ENCODE assay signal across 17 cellular contexts in the genomic region with DNA sequence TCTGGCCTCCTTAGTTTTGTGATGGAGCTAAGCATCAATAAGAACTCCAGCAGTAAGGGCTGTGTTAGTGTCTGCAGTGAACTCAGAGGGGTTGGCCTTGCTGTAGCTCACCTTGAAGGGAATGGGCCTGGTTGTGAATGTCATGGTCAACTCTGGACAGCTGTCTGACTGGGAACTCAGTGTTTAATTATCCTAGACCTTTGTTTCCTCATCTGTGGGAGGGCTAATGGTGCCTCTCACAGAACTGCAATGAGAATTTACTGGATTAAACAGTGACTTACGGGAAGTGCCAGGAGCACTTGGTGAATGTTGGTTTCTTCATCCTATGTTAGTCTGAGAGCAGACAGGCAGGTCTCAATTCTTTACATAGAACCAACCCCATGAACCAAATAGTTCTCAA. TPM values are rescaled to one million over a fixed set of nuclear protein-coding genes. Genes with fewer than 3 reads are reported as not detected.
DNase-seq lines count a peak whose midpoint lies in the region; ATAC-seq and TF ChIP-seq lines count a peak whose summit lies in the region.
"Had no signal": no experiment of that assay in that cellular context is flagged by ENCODE, and none has a peak within 500 bp of the region (broad histone marks: within the 10 kb centered on the region; RNA-seq: fewer than 3 reads in every experiment).

No MANE protein-coding gene starts in this region.

- TF ChIP-seq RAD21 in liver (IDR thresholded peaks at IDR 0.05), result peak; percentile 21 to 38

- H3K4me3 ChIP-seq in liver (ENCODE audit: low read depth in 1 of 3, low read length in 3 of 3), result no peak overlapping the region

- WGBS in liver, result 34% methylated on average over 1 of the region's 1 CpG

- H3K4me1 ChIP-seq in liver (ENCODE audit: control insufficient read depth in 4 of 4, insufficient read depth in 4 of 4, low read length in 3 of 4), result peaks cover 7 to 37% (median 25%) of the 10 kb centered on the region in 4 donors
- H3K4me1 ChIP-seq: BE2C had no signal

- TF ChIP-seq CTCF in liver (IDR thresholded peaks at IDR 0.05; ENCODE audit: low read depth, low read length, missing input control) (no peak), progenitor cell of endocrine pancreas (IDR thresholded peaks at IDR 0.05; ENCODE audit: unreplicated experiment) (no peak)

- H3K27ac Mint-ChIP-seq in progenitor cell of endocrine pancreas, result peak overlapping the region; percentile 51
- H3K27ac Mint-ChIP-seq: CD4-positive, CD25-positive, alpha-beta regulatory T cell; CD8-positive, alpha-beta memory T cell had no signal

- intact Hi-C loops in posterior vena cava (cut with DNase I), result no loop called here

- H3K9me3 ChIP-seq in liver (ENCODE audit: control insufficient read depth in 4 of 4, low read length in 3 of 4), result no peaks in the 10 kb centered on the region
- H3K9me3 ChIP-seq: BE2C had no signal

- DNase-seq in NCI-H69 (lab: John Stamatoyannopoulos, UW) (peak; percentile 3), islet precursor cell (peak; percentile 25), progenitor cell of endocrine pancreas (ENCODE audit: low spot score, unreplicated experiment) (no peak), posterior vena cava (ENCODE audit: low spot score) (no peak), COLO668 (lab: John Stamatoyannopoulos, UW; ENCODE audit: unreplicated experiment) (no peak)
- DNase-seq: ACHN; BE2C; C1 segment of cervical spinal cord; CD4-positive, CD25-positive, alpha-beta regulatory T cell; CD8-positive, alpha-beta memory T cell; DMS153; DMS79 treated with DMSO at 0.1 percent for 48 hours; GF-D8; H9 had no signal

- ATAC-seq in HG03135 (IDR thresholded peaks at IDR 0.05; ENCODE audit: unreplicated experiment), result no peak

- H3K27ac ChIP-seq in liver (ENCODE audit: low read depth in 1 of 2, low read length in 2 of 2), result peak overlapping the region; percentile 6 to 10

- peaks cover 24% of the 10 kb centered on the region for H3K36me3 Mint-ChIP-seq in progenitor cell of endocrine pancreas (ENCODE audit: insufficient read depth)
- H3K36me3 Mint-ChIP-seq: CD4-positive, CD25-positive, alpha-beta regulatory T cell had no signal

- H3K27me3 ChIP-seq in liver (ENCODE audit: control insufficient read depth in 4 of 4, insufficient read depth in 4 of 4, low read length in 3 of 4), result no peaks in the 10 kb centered on the region

- no peak overlapping the region for H3K4me3 Mint-ChIP-seq in progenitor cell of endocrine pancreas (ENCODE audit: low read depth)
- H3K4me3 Mint-ChIP-seq: CD4-positive, CD25-positive, alpha-beta regulatory T cell; CD8-positive, alpha-beta memory T cell; H9 had no signal

- peaks cover 6 to 19% (median 17%) of the 10 kb centered on the region in 4 donors for H3K36me3 ChIP-seq in liver (ENCODE audit: control insufficient read depth in 4 of 4, insufficient read depth in 3 of 4, low read depth in 1 of 4, low read length in 3 of 4)

- no peaks in the 10 kb centered on the region for H3K9me3 Mint-ChIP-seq in progenitor cell of endocrine pancreas (ENCODE audit: low read depth)
- H3K9me3 Mint-ChIP-seq: H9 had no signal

- H3K9ac ChIP-seq in liver (ENCODE audit: low read depth in 1 of 2, low read length in 2 of 2), result no peak overlapping the region

- no peaks in the 10 kb centered on the region for H3K27me3 Mint-ChIP-seq in progenitor cell of endocrine pancreas
- H3K27me3 Mint-ChIP-seq: CD8-positive, alpha-beta memory T cell had no signal

- peaks cover 16% of the 10 kb centered on the region for H3K4me1 Mint-ChIP-seq in progenitor cell of endocrine pancreas (ENCODE audit: low read depth)

TF ChIP-seq in liver, 16 proteins besides CTCF, POLR2A, EP300 and RAD21:
- TF ChIP-seq GABPA (IDR thresholded peaks at IDR 0.05 in 1 of 2, conservative IDR thresholded peaks at IDR 0.05 in 1 of 2) (no peak), ATF3 (IDR thresholded peaks at IDR 0.05) (no peak), ZBTB33 (IDR thresholded peaks at IDR 0.05) (no peak), HNF4G (IDR thresholded peaks at IDR 0.05) (no peak), TAF1 (conservative IDR thresholded peaks at IDR 0.05) (no peak), REST (IDR thresholded peaks at IDR 0.05) (peak; percentile 45), YY1 (IDR thresholded peaks at IDR 0.05) (peak; percentile 70), JUND (IDR thresholded peaks at IDR 0.05) (peak; percentile 16 to 35), SP1 (IDR thresholded peaks at IDR 0.05) (peak; percentile 29), RXRA (IDR thresholded peaks at IDR 0.05) (peak in 1 of 2 donors; percentile 86), FOXA1 (IDR thresholded peaks at IDR 0.05) (no peak), FOXA2 (IDR thresholded peaks at IDR 0.05) (peak; percentile 26), HNF4A (conservative IDR thresholded peaks at IDR 0.05) (peak in 1 of 2 donors; percentile 72), NR2F2 (IDR thresholded peaks at IDR 0.05) (no peak), EGR1 (IDR thresholded peaks at IDR 0.05; ENCODE audit: low read depth in 2 of 2) (no peak)
- TF ChIP-seq, protein P1, sequence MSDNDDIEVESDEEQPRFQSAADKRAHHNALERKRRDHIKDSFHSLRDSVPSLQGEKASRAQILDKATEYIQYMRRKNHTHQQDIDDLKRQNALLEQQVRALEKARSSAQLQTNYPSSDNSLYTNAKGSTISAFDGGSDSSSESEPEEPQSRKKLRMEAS (IDR thresholded peaks at IDR 0.05), result no peak

RNA-seq across cellular contexts. Expression of gene HMGCS2, which starts 23.7 kb away (rescaled TPM):
- 100 to 1,000 TPM; 297 to 846 TPM for total RNA-seq in liver
- 100 to 1,000 TPM; 836 to 944 TPM for polyA plus RNA-seq in liver
- total RNA-seq in progenitor cell of endocrine pancreas, result 105 and 112 TPM in 2 replicates
- total RNA-seq in posterior vena cava, result not detected
- total RNA-seq: CD4-positive, CD25-positive, alpha-beta regulatory T cell; CD8-positive, alpha-beta memory T cell; H1; H9 had no signal
- polyA plus RNA-seq: CD4-positive, CD25-positive, alpha-beta regulatory T cell; CD8-positive, alpha-beta memory T cell; H1 had no signal

RNA-seq across cellular contexts. Expression of gene PHGDH, which starts 33.3 kb away (rescaled TPM):
- total RNA-seq in liver (10 to 100 TPM; 48.0 to 59.7 TPM), progenitor cell of endocrine pancreas (428 and 452 TPM in 2 replicates), posterior vena cava (10 to 100 TPM; 27.8 to 86.4 TPM)
- polyA plus RNA-seq in liver, result 100 to 1,000 TPM; 101 to 178 TPM

Comparison
In these comparisons a context has a peak if more than half of its experiments do, and no peak if none do; other contexts are left out.
1. DNase-seq: peak in NCI-H69 (single experiment) and islet precursor cell (single experiment); none in progenitor cell of endocrine pancreas (single experiment), posterior vena cava (single experiment) and COLO668 (single experiment).
2. RNA of gene HMGCS2, which starts 23.7 kb away (total RNA-seq): 297 to 846 TPM in liver and 105 to 112 TPM in progenitor cell of endocrine pancreas; not detected in posterior vena cava; every median in the first group is over 10 times any median in the second.